ENCODE assay signal across 8 cellular contexts in genomic region chr4:88382621-88383020, GRCh38. TPM values are rescaled to one million over a fixed set of nuclear protein-coding genes. Genes with fewer than 3 reads are reported as not detected.
A peak's percentile ranks its signal among the peaks of the same experiment; 100 is the strongest.
DNase-seq lines count a peak whose midpoint lies in the region; ATAC-seq and TF ChIP-seq lines count a peak whose summit lies in the region.

No MANE protein-coding gene starts in this region.

- no peak overlapping the region for H3K4me3 ChIP-seq in right atrium auricular region
- no peak overlapping the region for H3K4me3 ChIP-seq in upper lobe of right lung
- no peak overlapping the region for H3K4me3 ChIP-seq in adrenal gland

- H3K36me3 ChIP-seq in right atrium auricular region (no peaks in the 10 kb centered on the region), upper lobe of right lung (peaks cover 9% of the 10 kb centered on the region), adrenal gland (replicated peaks in 1 of 2) (no peaks in the 10 kb centered on the region)

- peak overlapping the region in 1 of 2 donors; percentile 5 for H3K27ac ChIP-seq in right atrium auricular region
- peak overlapping the region; percentile 1 for H3K27ac ChIP-seq in upper lobe of right lung
- H3K27ac ChIP-seq in adrenal gland: no peak overlapping the region

- DNase-seq in right atrium auricular region (ENCODE audit: low spot score) (peak; percentile 42), left cardiac atrium (no peak), T-helper 22 cell (ENCODE audit: low read depth) (peak; percentile 34), upper lobe of right lung (no peak), NCI-H1436 (lab: John Stamatoyannopoulos, UW) (no peak), adrenal gland (no peak), retina (no peak)
- DNase-seq in effector CD4-positive, alpha-beta T cell: peak; percentile 31

- H3K9me3 ChIP-seq in right atrium auricular region: no peaks in the 10 kb centered on the region
- H3K9me3 ChIP-seq in upper lobe of right lung: no peaks in the 10 kb centered on the region
- no peaks in the 10 kb centered on the region for H3K9me3 ChIP-seq in adrenal gland (replicated peaks in 1 of 3)

- TF ChIP-seq CTCF in right atrium auricular region (IDR thresholded peaks at IDR 0.05) (no peak), upper lobe of right lung (IDR thresholded peaks at IDR 0.05) (no peak), adrenal gland (IDR thresholded peaks at IDR 0.05) (no peak)

- no peaks in the 10 kb centered on the region for H3K27me3 ChIP-seq in right atrium auricular region
- no peaks in the 10 kb centered on the region for H3K27me3 ChIP-seq in upper lobe of right lung
- no peaks in the 10 kb centered on the region for H3K27me3 ChIP-seq in adrenal gland

- H3K4me1 ChIP-seq in right atrium auricular region (peaks cover 0 to 5% of the 10 kb centered on the region in 2 donors), upper lobe of right lung (no peaks in the 10 kb centered on the region), adrenal gland (replicated peaks in 1 of 2) (peaks cover 0 to 3% of the 10 kb centered on the region in 2 donors)

- ATAC-seq in left cardiac atrium: no peak
- no peak for ATAC-seq in upper lobe of right lung

- 38 to 65% (median 41%) methylated on average over 1 of the region's 1 CpG for WGBS in adrenal gland, 4 donors

- no peak for TF ChIP-seq POLR2A in adrenal gland (IDR thresholded peaks at IDR 0.05)

- intact Hi-C loops in left cardiac atrium (cut with DNase I): loop anchor here in 1 of 2 donors (5.0 kb wide), 1 partner anchor 100 kb away; the partner anchor contains the start of gene PPM1K
- intact Hi-C loops in upper lobe of right lung (cut with DNase I): no loop called here
- intact Hi-C loops in adrenal gland (cut with DNase I): loop anchor here in 1 of 2 donors (10.0 kb wide), 1 partner anchor 168 kb away; no protein-coding TSS in a partner anchor

RNA-seq across cellular contexts. Expression of gene HERC6, which starts 4.0 kb away (rescaled TPM):
- 10 to 100 TPM in 1 of 2 donors, 1 to 10 TPM in 1; 4.0 to 12.4 TPM for total RNA-seq in right atrium auricular region
- total RNA-seq in left cardiac atrium: 1 to 10 TPM; 6.4 to 9.7 TPM
- total RNA-seq in upper lobe of right lung: 13.0 TPM
- total RNA-seq in adrenal gland: 10 to 100 TPM in 6 of 8 donors, 1 to 10 TPM in 2; 5.4 to 15.9 (median 12.5) TPM
- polyA plus RNA-seq in adrenal gland: 10 to 100 TPM in 1 of 3 donors, 1 to 10 TPM in 2; 3.8 to 12.2 (median 6.8) TPM

Comparison
In these comparisons a context has a peak if more than half of its experiments do, and no peak if none do; other contexts are left out.
1. DNase-seq: peak in right atrium auricular region (single experiment), T-helper 22 cell (single experiment) and effector CD4-positive, alpha-beta T cell (single experiment); none in left cardiac atrium (single experiment), upper lobe of right lung (single experiment), NCI-H1436 (single experiment), adrenal gland (0 of 7) and retina (single experiment).